ENCODE assay signal across 15 cellular contexts in the genomic region with DNA sequence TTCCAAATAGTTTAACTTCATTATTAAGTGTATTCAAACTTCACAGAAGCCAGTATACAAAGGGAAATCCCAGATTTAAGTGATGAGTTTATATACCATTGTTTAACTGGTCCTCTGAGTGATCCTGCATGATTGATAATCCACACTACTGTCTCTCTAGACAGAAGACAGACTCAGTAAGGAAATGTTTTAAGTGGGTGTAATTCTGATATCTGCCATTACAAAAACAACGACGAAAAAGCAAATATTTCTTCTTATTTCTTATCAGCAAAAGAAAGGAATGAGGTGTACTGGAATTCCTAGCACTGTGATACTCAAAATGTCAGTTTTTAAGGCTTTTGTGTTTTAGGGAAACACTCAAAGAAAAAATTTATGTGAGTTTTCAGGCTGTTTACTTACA.
A peak's percentile ranks its signal among the peaks of the same experiment; 100 is the strongest.
DNase-seq lines count a peak whose midpoint lies in the region; ATAC-seq, FAIRE-seq and TF ChIP-seq lines count a peak whose summit lies in the region.
"Had no signal": no experiment of that assay in that cellular context is flagged by ENCODE, and none has a peak within 500 bp of the region (broad histone marks: within the 10 kb centered on the region; RNA-seq: fewer than 3 reads in every experiment).

No MANE protein-coding gene starts in this region.

- H3K9me3 Mint-ChIP-seq in Caco-2 (ENCODE audit: unreplicated experiment) (no peaks in the 10 kb centered on the region), WTC11 (no peaks in the 10 kb centered on the region)
- H3K9me3 Mint-ChIP-seq: GM23338 had no signal

- peaks cover 8% of the 10 kb centered on the region for H3K4me1 Mint-ChIP-seq in Caco-2 (ENCODE audit: low read depth, unreplicated experiment)
- peaks cover 4% of the 10 kb centered on the region; the same call in 1 of the 2 replicates for H3K4me1 Mint-ChIP-seq in WTC11
- H3K4me1 Mint-ChIP-seq: B cell had no signal

- H3K9me3 ChIP-seq in Caco-2, result no peaks in the 10 kb centered on the region
- no peaks in the 10 kb centered on the region for H3K9me3 ChIP-seq in mesodermal cell (ENCODE audit: control insufficient read depth, low read length)
- no peaks in the 10 kb centered on the region for H3K9me3 ChIP-seq in esophagus squamous epithelium
- H3K9me3 ChIP-seq: BLaER1 treated with 17β-estradiol and CSF1 and Interleukin-3, amounts not matched to agents 10 nM and 100 nM had no signal

- H3K27me3 Mint-ChIP-seq in Caco-2 (ENCODE audit: insufficient read depth, unreplicated experiment), result no peaks in the 10 kb centered on the region
- H3K27me3 Mint-ChIP-seq in WTC11 (ENCODE audit: low read depth), result no peaks in the 10 kb centered on the region
- H3K27me3 Mint-ChIP-seq: B cell, IgD-negative memory B cell had no signal

- H3K36me3 ChIP-seq in Caco-2 (ENCODE audit: control insufficient read depth, insufficient read depth, low read length), result no peaks in the 10 kb centered on the region
- no peaks in the 10 kb centered on the region for H3K36me3 ChIP-seq in mesodermal cell (ENCODE audit: control insufficient read depth, insufficient read depth, low read length)
- no peaks in the 10 kb centered on the region for H3K36me3 ChIP-seq in esophagus squamous epithelium
- H3K36me3 ChIP-seq: BLaER1 treated with 17β-estradiol and CSF1 and Interleukin-3, amounts not matched to agents 10 nM and 100 nM had no signal

- no CpG with 5 or more reads among the region's 2 CpGs for WGBS in mesodermal cell (ENCODE audit: insufficient coverage in 2 of 2), 2 experiments
- WGBS in esophagus squamous epithelium, 2 donors, result 69 to 74% methylated on average over 2 of the region's 2 CpGs

- H3K27me3 ChIP-seq in Caco-2 (replicated peaks; ENCODE audit: control insufficient read depth, insufficient read depth, low read length), result no peaks in the 10 kb centered on the region
- H3K27me3 ChIP-seq in esophagus squamous epithelium, result no peaks in the 10 kb centered on the region
- H3K27me3 ChIP-seq: BLaER1 treated with 17β-estradiol and CSF1 and Interleukin-3, amounts not matched to agents 10 nM and 100 nM had no signal

- no peak for DNase-seq in Caco-2
- no peak for DNase-seq in HTR-8/SVneo (ENCODE audit: insufficient read length, low spot score)
- peak; percentile 10 for DNase-seq in choroid plexus epithelial cell (ENCODE audit: low read depth)
- no peak for DNase-seq in NCI-H187 treated with DMSO at 0.1 percent for 48 hours (lab: John Stamatoyannopoulos, UW)
- DNase-seq in WTC11 (ENCODE audit: low spot score), result no peak
- DNase-seq in esophagus squamous epithelium (lab: John Stamatoyannopoulos, UW), result no peak
- DNase-seq: CD8-positive, alpha-beta T cell; HCEC 1CT had no signal

- TF ChIP-seq CTCF in Caco-2 (IDR thresholded peaks at IDR 0.05; ENCODE audit: insufficient read depth in 1 of 2, low read depth in 1 of 2, low read length in 1 of 2, severe bottlenecking in 1 of 2, unreplicated experiment in 1 of 2) (no peak), choroid plexus epithelial cell (conservative IDR thresholded peaks at IDR 0.05; ENCODE audit: low read depth, low read length) (no peak), WTC11 (IDR thresholded peaks at IDR 0.05) (no peak), esophagus squamous epithelium (IDR thresholded peaks at IDR 0.05) (no peak)

- intact Hi-C loops in Caco-2 (cut with micrococcal nuclease; ENCODE audit: unreplicated experiment) (no loop called here), esophagus squamous epithelium (cut with DNase I) (no loop called here)

- CTCF ChIA-PET in Caco-2 (lab: Charles Lee), result interaction anchor here (0.8 kb wide), 1 partner anchor 276 kb away, joined by 7 read pairs; no protein-coding TSS in a partner anchor
- CTCF ChIA-PET in WTC11 (lab: Charles Lee), result interaction anchor here (0.9 kb wide), 1 partner anchor 11 kb away, joined by 3 read pairs; no protein-coding TSS in a partner anchor

- TF ChIP-seq POLR2A in esophagus squamous epithelium (IDR thresholded peaks at IDR 0.05), result no peak

- H3K27ac ChIP-seq in mesodermal cell (ENCODE audit: low read depth, low read length, severe bottlenecking) (peak overlapping the region; percentile 10), esophagus squamous epithelium (no peak overlapping the region)
- H3K27ac ChIP-seq: BLaER1 treated with 17β-estradiol and CSF1 and Interleukin-3, amounts not matched to agents 10 nM and 100 nM had no signal

- no peak for ATAC-seq in WTC11
- ATAC-seq: CD8-positive, alpha-beta T cell; GM23338 had no signal

- H3K27ac Mint-ChIP-seq in Caco-2 (ENCODE audit: unreplicated experiment), result peak overlapping the region; percentile 34
- H3K27ac Mint-ChIP-seq in WTC11, result no peak overlapping the region
- H3K27ac Mint-ChIP-seq: B cell; CD8-positive, alpha-beta T cell; GM23338; IgD-negative memory B cell had no signal

- peak; percentile 87 for FAIRE-seq in HTR-8/SVneo (lab: Jason Lieb, UNC)
- FAIRE-seq: H54, HepG2 had no signal

- no TSS peak for BruUV-seq in Caco-2 (replicated peaks; lab: Mats Ljungman, UMichigan)

- H3K4me1 ChIP-seq in Caco-2 (peaks cover 9% of the 10 kb centered on the region), mesodermal cell (ENCODE audit: control insufficient read depth, insufficient read depth, low read length, poor library complexity, severe bottlenecking) (no peaks in the 10 kb centered on the region), esophagus squamous epithelium (no peaks in the 10 kb centered on the region)
- H3K4me1 ChIP-seq: BLaER1 treated with 17β-estradiol and CSF1 and Interleukin-3, amounts not matched to agents 10 nM and 100 nM had no signal

- H3K4me3 ChIP-seq in Caco-2 (ENCODE audit: low read depth, low read length) (no peak overlapping the region), choroid plexus epithelial cell (ENCODE audit: low read depth, low read length) (no peak overlapping the region), mesodermal cell (ENCODE audit: extremely low read depth, insufficient read depth, low read length, poor library complexity, severe bottlenecking) (no peak overlapping the region), esophagus squamous epithelium (no peak overlapping the region)
- H3K4me3 ChIP-seq: BLaER1 treated with 17β-estradiol and CSF1 and Interleukin-3, amounts not matched to agents 10 nM and 100 nM; GM23338 had no signal

- H3K4me3 Mint-ChIP-seq in Caco-2 (ENCODE audit: unreplicated experiment) (peak overlapping the region; percentile 18), WTC11 (no peak overlapping the region)
- H3K4me3 Mint-ChIP-seq: B cell; CD8-positive, alpha-beta T cell; GM23338; IgD-negative memory B cell had no signal

- POLR2A ChIA-PET in Caco-2 (lab: Charles Lee), result no interaction called here
- POLR2A ChIA-PET in WTC11 (lab: Charles Lee), result no interaction called here

- no peaks in the 10 kb centered on the region for H3K36me3 Mint-ChIP-seq in Caco-2 (ENCODE audit: insufficient read depth, unreplicated experiment)
- H3K36me3 Mint-ChIP-seq in WTC11, result no peaks in the 10 kb centered on the region

TF ChIP-seq in WTC11, 78 proteins besides CTCF, POLR2A, EP300 and RAD21 (continues in another document):
- TF ChIP-seq, protein P1, sequence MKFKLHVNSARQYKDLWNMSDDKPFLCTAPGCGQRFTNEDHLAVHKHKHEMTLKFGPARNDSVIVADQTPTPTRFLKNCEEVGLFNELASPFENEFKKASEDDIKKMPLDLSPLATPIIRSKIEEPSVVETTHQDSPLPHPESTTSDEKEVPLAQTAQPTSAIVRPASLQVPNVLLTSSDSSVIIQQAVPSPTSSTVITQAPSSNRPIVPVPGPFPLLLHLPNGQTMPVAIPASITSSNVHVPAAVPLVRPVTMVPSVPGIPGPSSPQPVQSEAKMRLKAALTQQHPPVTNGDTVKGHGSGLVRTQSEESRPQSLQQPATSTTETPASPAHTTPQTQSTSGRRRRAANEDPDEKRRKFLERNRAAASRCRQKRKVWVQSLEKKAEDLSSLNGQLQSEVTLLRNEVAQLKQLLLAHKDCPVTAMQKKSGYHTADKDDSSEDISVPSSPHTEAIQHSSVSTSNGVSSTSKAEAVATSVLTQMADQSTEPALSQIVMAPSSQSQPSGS (CRISPR knock-in tag; IDR thresholded peaks at IDR 0.05; ENCODE audit: borderline replicate concordance, low read depth), result no peak
- no peak for TF ChIP-seq CREB1 (CRISPR knock-in tag; IDR thresholded peaks at IDR 0.05)
- TF ChIP-seq FOXJ3 (CRISPR knock-in tag; IDR thresholded peaks at IDR 0.05; ENCODE audit: borderline replicate concordance), result no peak
- no peak for TF ChIP-seq SOX15 (CRISPR knock-in tag; IDR thresholded peaks at IDR 0.05)
- no peak for TF ChIP-seq ESRRA (CRISPR knock-in tag; IDR thresholded peaks at IDR 0.05; ENCODE audit: borderline replicate concordance)
- TF ChIP-seq, protein P2, sequence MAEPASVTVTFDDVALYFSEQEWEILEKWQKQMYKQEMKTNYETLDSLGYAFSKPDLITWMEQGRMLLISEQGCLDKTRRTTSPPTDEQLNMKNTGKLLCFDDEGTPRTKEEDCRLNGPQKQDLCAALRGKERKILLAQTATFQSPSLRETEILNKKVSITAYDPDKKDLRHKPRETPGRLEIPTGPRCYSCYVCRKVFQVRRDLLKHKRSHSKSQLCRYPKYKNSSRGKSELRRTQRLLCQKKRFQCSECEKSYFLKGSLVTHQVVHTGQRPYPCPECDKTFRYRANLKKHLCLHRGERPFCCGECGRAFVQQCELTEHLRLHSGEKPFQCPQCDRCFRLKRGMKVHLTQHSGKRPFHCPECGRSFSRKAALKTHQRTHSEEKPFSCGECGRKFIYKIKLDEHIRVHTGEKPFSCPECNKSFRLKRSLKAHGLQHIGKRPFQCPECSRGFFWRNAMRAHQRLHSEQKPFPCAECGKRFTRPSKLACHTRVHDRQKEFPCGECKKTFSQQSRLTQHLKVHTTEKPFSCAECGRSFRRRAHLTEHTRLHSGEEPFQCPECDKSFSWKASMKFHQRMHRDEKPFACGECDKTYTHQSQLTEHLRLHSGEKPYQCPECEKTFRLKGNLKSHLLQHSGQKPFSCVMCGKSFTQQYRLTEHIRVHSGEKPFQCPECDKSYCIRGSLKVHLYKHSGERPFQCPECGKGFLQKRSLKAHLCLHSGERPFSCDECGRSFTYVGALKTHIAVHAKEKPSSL (CRISPR knock-in tag; conservative IDR thresholded peaks at IDR 0.05), result no peak
- TF ChIP-seq, protein P3, sequence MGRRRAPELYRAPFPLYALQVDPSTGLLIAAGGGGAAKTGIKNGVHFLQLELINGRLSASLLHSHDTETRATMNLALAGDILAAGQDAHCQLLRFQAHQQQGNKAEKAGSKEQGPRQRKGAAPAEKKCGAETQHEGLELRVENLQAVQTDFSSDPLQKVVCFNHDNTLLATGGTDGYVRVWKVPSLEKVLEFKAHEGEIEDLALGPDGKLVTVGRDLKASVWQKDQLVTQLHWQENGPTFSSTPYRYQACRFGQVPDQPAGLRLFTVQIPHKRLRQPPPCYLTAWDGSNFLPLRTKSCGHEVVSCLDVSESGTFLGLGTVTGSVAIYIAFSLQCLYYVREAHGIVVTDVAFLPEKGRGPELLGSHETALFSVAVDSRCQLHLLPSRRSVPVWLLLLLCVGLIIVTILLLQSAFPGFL (CRISPR knock-in tag; IDR thresholded peaks at IDR 0.05; ENCODE audit: borderline replicate concordance), result no peak
- no peak for TF ChIP-seq ZNF317 (CRISPR knock-in tag; IDR thresholded peaks at IDR 0.05; ENCODE audit: borderline replicate concordance, low read depth)
- TF ChIP-seq TCF7 (CRISPR knock-in tag; IDR thresholded peaks at IDR 0.05; ENCODE audit: low read depth), result no peak
- no peak for TF ChIP-seq JUN (CRISPR knock-in tag; IDR thresholded peaks at IDR 0.05)
- TF ChIP-seq NR3C1 (CRISPR knock-in tag; conservative IDR thresholded peaks at IDR 0.05; ENCODE audit: low read depth), result no peak
